Comparison of ENCODE assay signal across 29 cellular contexts in genomic region chr2:32572030-32572429, GRCh38. TPM values are rescaled to one million over a fixed set of nuclear protein-coding genes. Genes with fewer than 3 reads are reported as not detected.
A peak's percentile ranks its signal among the peaks of the same experiment; 100 is the strongest.
DNase-seq lines count a peak whose midpoint lies in the region; ATAC-seq, FAIRE-seq and TF ChIP-seq lines count a peak whose summit lies in the region.
"Had no signal": no experiment of that assay in that cellular context is flagged by ENCODE, and none has a peak within 500 bp of the region (broad histone marks: within the 10 kb centered on the region; RNA-seq: fewer than 3 reads in every experiment).

No MANE protein-coding gene starts in this region.

- no peaks in the 10 kb centered on the region; the same call in 1 of the 2 replicates for H4K20me1 ChIP-seq in HepG2 (ENCODE audit: insufficient read depth, low read length)
- no peaks in the 10 kb centered on the region for H4K20me1 ChIP-seq in OCI-LY7 (ENCODE audit: insufficient read depth, low read length)
- H4K20me1 ChIP-seq: BLaER1 had no signal

- peak; percentile 52 for DNase-seq in HepG2 (ENCODE audit: low spot score)
- no peak for DNase-seq in right lobe of liver
- DNase-seq in OCI-LY7 (ENCODE audit: low spot score) = no peak
- no peak for DNase-seq in endothelial cell (ENCODE audit: low spot score)
- no peak for DNase-seq in GM03348 (ENCODE audit: low spot score)
- no peak for DNase-seq in effector memory CD4-positive, alpha-beta T cell
- DNase-seq: activated B cell treated with CpG ODN at 0.5 μM for 24 hours; activated effector memory CD4-positive, alpha-beta T cell treated with Interleukin-2 at 50 U/mL for 16 hours; adrenal gland; cerebellar nuclear complex; DMS79; GDM1; GM23248; heart right ventricle; kidney; MM.1S; NCI-H1930; NCI-H2171 treated with DMSO at 0.1 percent for 48 hours; NCI-H510A treated with DMSO at 0.1 percent for 48 hours; RPMI8226; stimulated activated CD4-positive, alpha-beta T cell treated with anti-CD3 and anti-CD28 coated beads, Interleukin-4, amount 100 ng/mL, for 24 hours; thyroid gland had no signal

- peak; percentile 62 for ATAC-seq in HepG2
- no peak for ATAC-seq in right lobe of liver
- no peak for ATAC-seq in GM19328 (IDR thresholded peaks at IDR 0.05; ENCODE audit: unreplicated experiment)
- ATAC-seq: heart right ventricle had no signal

- peaks cover 3% of the 10 kb centered on the region for H3K79me2 ChIP-seq in HepG2 (ENCODE audit: insufficient read depth, low read length)
- H3K79me2 ChIP-seq in OCI-LY7 (ENCODE audit: insufficient read depth, low read depth, low read length) = peaks cover 5% of the 10 kb centered on the region; the same call in 1 of the 2 replicates

- H3K4me1 ChIP-seq in HepG2 (ENCODE audit: insufficient read depth, low read length) (peaks cover 15% of the 10 kb centered on the region), right lobe of liver (no peaks in the 10 kb centered on the region), OCI-LY7 (ENCODE audit: insufficient read depth, low read length, poor library complexity, severe bottlenecking) (peaks cover 16% of the 10 kb centered on the region)
- H3K4me1 ChIP-seq in effector memory CD4-positive, alpha-beta T cell (ENCODE audit: control insufficient read depth, insufficient read depth, low read length, poor library complexity, severe bottlenecking) = peaks cover 6% of the 10 kb centered on the region
- H3K4me1 ChIP-seq: BLaER1, thyroid gland, vagina had no signal

- H3K4me3 ChIP-seq in HepG2 (replicated peaks in 1 of 3; ENCODE audit: insufficient read depth in 1 of 3, low read depth in 2 of 3, low read length in 3 of 3) = no peak overlapping the region
- H3K4me3 ChIP-seq in right lobe of liver = no peak overlapping the region
- H3K4me3 ChIP-seq in OCI-LY7 (ENCODE audit: low read depth, low read length, poor library complexity, severe bottlenecking) = no peak overlapping the region
- no peak overlapping the region for H3K4me3 ChIP-seq in effector memory CD4-positive, alpha-beta T cell (ENCODE audit: insufficient read depth, low read depth, low read length, poor library complexity, severe bottlenecking)
- H3K4me3 ChIP-seq: adrenal gland, BLaER1, GM23248, heart right ventricle, SJSA1, thyroid gland, vagina had no signal

- no peaks in the 10 kb centered on the region for H3K27me3 ChIP-seq in HepG2 (ENCODE audit: control insufficient read depth in 1 of 2, insufficient read depth in 2 of 2, low read length in 2 of 2)
- no peaks in the 10 kb centered on the region for H3K27me3 ChIP-seq in right lobe of liver
- no peaks in the 10 kb centered on the region for H3K27me3 ChIP-seq in effector memory CD4-positive, alpha-beta T cell (replicated peaks; ENCODE audit: control insufficient read depth, insufficient read depth, low read length, poor library complexity, severe bottlenecking)
- H3K27me3 ChIP-seq: adrenal gland, BLaER1, heart right ventricle, SJSA1, thyroid gland, vagina had no signal

- peaks cover 16% of the 10 kb centered on the region for H3K36me3 Mint-ChIP-seq in endothelial cell (ENCODE audit: low read depth, unreplicated experiment)

- H3K4me1 Mint-ChIP-seq in endothelial cell (ENCODE audit: unreplicated experiment) = peaks cover 26% of the 10 kb centered on the region

- no peak for TF ChIP-seq CTCF in HepG2 (CRISPR knock-in tag; IDR thresholded peaks at IDR 0.05)
- TF ChIP-seq CTCF in right lobe of liver (IDR thresholded peaks at IDR 0.05) = no peak
- no peak for TF ChIP-seq CTCF in OCI-LY7 (conservative IDR thresholded peaks at IDR 0.05; ENCODE audit: low read length)
- TF ChIP-seq CTCF in endothelial cell (IDR thresholded peaks at IDR 0.05; ENCODE audit: unreplicated experiment) = no peak

- CTCF ChIA-PET in HepG2 (lab: Yijun Ruan, JAX; ENCODE audit: low intra/inter-chr PET ratio, low total read pairs) = no interaction called here
- CTCF ChIA-PET in OCI-LY7 (lab: Charles Lee; ENCODE audit: unreplicated experiment) = no interaction called here

- no peak for FAIRE-seq in HepG2 (lab: Jason Lieb, UNC)
- FAIRE-seq: endothelial cell of umbilical vein, frontal cortex, kidney had no signal

- no peaks in the 10 kb centered on the region for H3K9me2 ChIP-seq in OCI-LY7 (ENCODE audit: insufficient read depth, low read length)

- H3K27ac Mint-ChIP-seq in endothelial cell (ENCODE audit: unreplicated experiment) = peak overlapping the region; percentile 8
- H3K27ac Mint-ChIP-seq: activated B cell treated with CpG ODN at 0.5 μM for 24 hours had no signal

- in situ Hi-C loops in HepG2 (cut with HindIII; ENCODE audit: extremely low pct_ligation_motif_present, low pct_unique_long_range_greater_than_20kb) = no loop called here

- WGBS in HepG2 (ENCODE audit: low lambda C conversion rate) = 47% methylated on average over 3 of the region's 3 CpGs
- 76% methylated on average over 3 of the region's 3 CpGs for WGBS in right lobe of liver (ENCODE audit: insufficient coverage, low coverage, low lambda C conversion rate, missing lambda C conversion rate)

- no peaks in the 10 kb centered on the region for H3K9me3 Mint-ChIP-seq in endothelial cell (ENCODE audit: unreplicated experiment)
- H3K9me3 Mint-ChIP-seq: activated B cell treated with CpG ODN at 0.5 μM for 24 hours had no signal

- no peak overlapping the region for H3K4me3 Mint-ChIP-seq in endothelial cell (ENCODE audit: unreplicated experiment)
- H3K4me3 Mint-ChIP-seq: activated B cell treated with CpG ODN at 0.5 μM for 24 hours, mesothelial cell of epicardium had no signal

- peaks cover 7% of the 10 kb centered on the region for H3K27me3 Mint-ChIP-seq in endothelial cell (ENCODE audit: unreplicated experiment)
- H3K27me3 Mint-ChIP-seq: activated B cell treated with CpG ODN at 0.5 μM for 24 hours had no signal

- intact Hi-C loops in HepG2 (cut with micrococcal nuclease; ENCODE audit: unreplicated experiment) = no loop called here
- intact Hi-C loops in right lobe of liver (cut with DNase I) = no loop called here
- intact Hi-C loops in OCI-LY7 (cut with micrococcal nuclease; ENCODE audit: unreplicated experiment) = no loop called here

- H3K9me3 ChIP-seq in HepG2 (ENCODE audit: low read length) (no peaks in the 10 kb centered on the region), right lobe of liver (no peaks in the 10 kb centered on the region), OCI-LY7 (ENCODE audit: low read length) (peaks cover 4% of the 10 kb centered on the region; the same call in 1 of the 2 replicates)
- H3K9me3 ChIP-seq in effector memory CD4-positive, alpha-beta T cell (ENCODE audit: control insufficient read depth, low read length) = no peaks in the 10 kb centered on the region
- H3K9me3 ChIP-seq: adrenal gland, heart right ventricle, SJSA1, thyroid gland, vagina had no signal

- H3K9ac ChIP-seq in HepG2 (ENCODE audit: insufficient read depth, low read depth, low read length) = no peak overlapping the region
- H3K9ac ChIP-seq: BLaER1, GM23248 had no signal

- POLR2A ChIA-PET in HepG2 (lab: Yijun Ruan, JAX) (no interaction called here), OCI-LY7 (lab: Charles Lee) (no interaction called here)

- H3K27ac ChIP-seq in HepG2 (ENCODE audit: extremely low read length, insufficient read depth, low read length) (no peak overlapping the region), right lobe of liver (no peak overlapping the region), OCI-LY7 (ENCODE audit: low read depth, low read length, poor library complexity, severe bottlenecking) (no peak overlapping the region)
- H3K27ac ChIP-seq in effector memory CD4-positive, alpha-beta T cell (ENCODE audit: insufficient read depth, low read length, poor library complexity, severe bottlenecking) = no peak overlapping the region
- H3K27ac ChIP-seq: adrenal gland, BLaER1, GM23248, heart right ventricle, thyroid gland, vagina had no signal

- H3K4me2 ChIP-seq in HepG2 (ENCODE audit: low read depth, low read length) (no peak overlapping the region), OCI-LY7 (ENCODE audit: low read length) (peak overlapping the region; percentile 39; the same call in 1 of the 2 replicates)
- H3K4me2 ChIP-seq: BLaER1 had no signal

- H3K36me3 ChIP-seq in HepG2 (replicated peaks in 1 of 2; ENCODE audit: control insufficient read depth in 1 of 2, insufficient read depth in 2 of 2, low read length in 2 of 2) (peaks cover 12 to 27% of the 10 kb centered on the region in 2 experiments; a peak in 4 of 5 replicates), right lobe of liver (peaks cover 0 to 11% (median 2%) of the 10 kb centered on the region in 4 donors), OCI-LY7 (ENCODE audit: insufficient read depth, low read length) (peaks cover 60% of the 10 kb centered on the region)
- H3K36me3 ChIP-seq in effector memory CD4-positive, alpha-beta T cell (ENCODE audit: control insufficient read depth, insufficient read depth, low read length) = peaks cover 13% of the 10 kb centered on the region

- no peak overlapping the region for H2AFZ ChIP-seq in HepG2 (ENCODE audit: low read length)
- H2AFZ ChIP-seq in OCI-LY7 (ENCODE audit: low read length) = no peak overlapping the region
- H2AFZ ChIP-seq: GM23248 had no signal

- TF ChIP-seq EP300 in HepG2 (IDR thresholded peaks at IDR 0.05; ENCODE audit: low read depth in 2 of 2, low read length in 2 of 2) (no peak), HepG2 (CRISPR knock-in tag; IDR thresholded peaks at IDR 0.05; ENCODE audit: borderline replicate concordance) (no peak)

- no peak for TF ChIP-seq RAD21 in HepG2 (CRISPR knock-in tag; IDR thresholded peaks at IDR 0.05)

- BruUV-seq in HepG2 (replicated peaks; lab: Mats Ljungman, UMichigan) = no TSS peak
- BruUV-seq in OCI-LY7 (replicated peaks; lab: Mats Ljungman, UMichigan) = no TSS peak

- no peak for TF ChIP-seq POLR2A in HepG2 (IDR thresholded peaks at IDR 0.05; ENCODE audit: insufficient read depth in 1 of 2, low read depth in 2 of 2, low read length in 2 of 2)
- TF ChIP-seq POLR2A in right lobe of liver (IDR thresholded peaks at IDR 0.05) = no peak

RNA-seq across cellular contexts. Expression of gene TTC27, which starts 55.8 kb away (rescaled TPM):
- total RNA-seq in HepG2 (2016; rRNA removed; fragmentation: Illumina TruSeq; extraction: Trizol) (44.7 and 65.1 TPM in 2 replicates), right lobe of liver (1 to 10 TPM; 6.8 to 9.5 (median 7.3) TPM), OCI-LY7 (2022) (21.4 and 25.3 TPM in 2 replicates), endothelial cell (ENCODE audit: unreplicated experiment) (12.7 TPM)
- 9.5 and 10.9 TPM in 2 replicates for total RNA-seq in HepG2 (2016; cell fraction: cytosol; rRNA removed; fragmentation: Illumina TruSeq; extraction: Trizol; ENCODE audit: low read depth)
- 43.8 and 63.7 TPM in 2 replicates for total RNA-seq in HepG2 (2016; cell fraction: insoluble cytoplasmic fraction; rRNA removed; fragmentation: Illumina TruSeq; extraction: Trizol)
- total RNA-seq in HepG2 (2016; cell fraction: membrane; rRNA removed; fragmentation: Illumina TruSeq; extraction: Trizol) = 15.7 and 17.8 TPM in 2 replicates
- total RNA-seq in HepG2 (2016; cell fraction: nucleus; rRNA removed; fragmentation: Illumina TruSeq; extraction: Trizol) = 36.7 and 38.7 TPM in 2 replicates
- 23.0 and 26.7 TPM in 2 replicates for polyA plus RNA-seq in HepG2 (2011; rRNA removed)
- polyA plus RNA-seq in HepG2 (2011; cell fraction: cytosol; rRNA removed) = 14.3 and 22.9 TPM in 2 replicates
- polyA plus RNA-seq in HepG2 (2011; cell fraction: nucleus; rRNA removed) = 12.1 and 14.8 TPM in 2 replicates
- 20.5 and 25.5 TPM in 2 replicates for polyA plus RNA-seq in HepG2 (2012)
- polyA plus RNA-seq in HepG2 (2016; cell fraction: cytosol; fragmentation: Illumina TruSeq; extraction: Trizol; ENCODE audit: low read depth) = 3.7 and 4.5 TPM in 2 replicates
- 45.5 and 47.0 TPM in 2 replicates for polyA plus RNA-seq in HepG2 (2016; cell fraction: insoluble cytoplasmic fraction; fragmentation: Illumina TruSeq; extraction: Trizol; ENCODE audit: low read depth)
- polyA plus RNA-seq in HepG2 (2016; cell fraction: membrane; fragmentation: Illumina TruSeq; extraction: Trizol; ENCODE audit: low read depth) = 7.3 and 8.6 TPM in 2 replicates
- polyA plus RNA-seq in HepG2 (2016; cell fraction: nucleus; fragmentation: Illumina TruSeq; extraction: Trizol; ENCODE audit: insufficient read depth, low read depth) = 19.1 and 22.3 TPM in 2 replicates
- polyA minus RNA-seq in HepG2 (2011; rRNA and poly(A)+ RNA removed; ENCODE audit: low replicate concordance) = 29.8 and 40.4 TPM in 2 replicates
- polyA minus RNA-seq in HepG2 (2011; cell fraction: cytosol; rRNA and poly(A)+ RNA removed) = 20.0 and 21.8 TPM in 2 replicates
- 56.0 and 69.0 TPM in 2 replicates for polyA minus RNA-seq in HepG2 (2011; cell fraction: nucleus; rRNA and poly(A)+ RNA removed)
- 20.0 and 27.7 TPM in 2 replicates for total RNA-seq in OCI-LY7 (2014; rRNA removed; shearing (Covaris generic))
